ENCODE assay signal across 11 cellular contexts in genomic region chr2:196172976-196173375, GRCh38. TPM values are rescaled to one million over a fixed set of nuclear protein-coding genes. Genes with fewer than 3 reads are reported as not detected.
A peak's percentile ranks its signal among the peaks of the same experiment; 100 is the strongest.
DNase-seq lines count a peak whose midpoint lies in the region; ATAC-seq lines count a peak whose summit lies in the region.
"Had no signal": no experiment of that assay in that cellular context is flagged by ENCODE, and none has a peak within 500 bp of the region (broad histone marks: within the 10 kb centered on the region; RNA-seq: fewer than 3 reads in every experiment).

No MANE protein-coding gene starts in this region.

- no peaks in the 10 kb centered on the region for H3K4me1 ChIP-seq in mesendoderm (ENCODE audit: control insufficient read depth, low read depth, low read length)

- no peaks in the 10 kb centered on the region for H3K36me3 ChIP-seq in mesendoderm (ENCODE audit: control insufficient read depth, insufficient read depth, low read length)
- H3K36me3 ChIP-seq: cardiac muscle cell had no signal

- no peak overlapping the region for H3K56ac ChIP-seq in mesendoderm (ENCODE audit: low read length)

- H2BK120ac ChIP-seq in mesendoderm (ENCODE audit: low read depth, low read length) = no peak overlapping the region

- H3K4me3 Mint-ChIP-seq in stimulated activated naive CD8-positive, alpha-beta T cell treated with anti-CD3 and anti-CD28 coated beads, Interleukin-15, Interleukin-2, amounts not matched to agents 100 ng/mL and 50 ng/mL, for 24 hours = peak overlapping the region; percentile 86
- peak overlapping the region; percentile 67 for H3K4me3 Mint-ChIP-seq in activated CD4-positive, alpha-beta memory T cell treated with anti-CD3 and anti-CD28 coated beads, Interleukin-2, amount 10 ng/mL, durations not matched to agents 7 days and 5 days

- H3K4me1 Mint-ChIP-seq in stimulated activated naive CD8-positive, alpha-beta T cell treated with anti-CD3 and anti-CD28 coated beads, Interleukin-15, Interleukin-2, amounts not matched to agents 100 ng/mL and 50 ng/mL, for 24 hours (ENCODE audit: low read depth) = peaks cover 56% of the 10 kb centered on the region
- H3K4me1 Mint-ChIP-seq in activated CD4-positive, alpha-beta memory T cell treated with anti-CD3 and anti-CD28 coated beads, Interleukin-2, amount 10 ng/mL, durations not matched to agents 7 days and 5 days = peaks cover 50% of the 10 kb centered on the region

- CTCF ChIA-PET in activated CD4-positive, alpha-beta memory T cell treated with anti-CD3 and anti-CD28 coated beads, Interleukin-2, amount 10 ng/mL, durations not matched to agents 7 days and 5 days (lab: Charles Lee) = interaction anchor here (0.8 to 1.0 kb wide), 2 partner anchors 57 to 103 kb away, joined by 3 read pairs; no protein-coding TSS in a partner anchor

- DNase-seq in stimulated activated naive CD8-positive, alpha-beta T cell treated with anti-CD3 and anti-CD28 coated beads, Interleukin-15, Interleukin-2, amounts not matched to agents 100 U/mL and 50 U/mL, for 24 hours = no peak
- DNase-seq in activated CD4-positive, alpha-beta memory T cell treated with anti-CD3 and anti-CD28 coated beads, Interleukin-2, amount 10 ng/mL, durations not matched to agents 7 days and 5 days = no peak
- peak; percentile 29 for DNase-seq in mesendoderm
- DNase-seq in COLO668 (lab: John Stamatoyannopoulos, UW; ENCODE audit: unreplicated experiment) = no peak
- no peak for DNase-seq in NCI-H2227 (lab: John Stamatoyannopoulos, UW; ENCODE audit: unreplicated experiment)
- no peak for DNase-seq in GM19238 (ENCODE audit: insufficient read length, low spot score)
- no peak for DNase-seq in H4 (ENCODE audit: low spot score)
- DNase-seq: trophoblast cell had no signal

- H3K27me3 ChIP-seq in mesendoderm (ENCODE audit: insufficient read depth, low read length, poor library complexity) = no peaks in the 10 kb centered on the region

- H3K27me3 Mint-ChIP-seq in stimulated activated naive CD8-positive, alpha-beta T cell treated with anti-CD3 and anti-CD28 coated beads, Interleukin-15, Interleukin-2, amounts not matched to agents 100 ng/mL and 50 ng/mL, for 24 hours = no peaks in the 10 kb centered on the region
- no peaks in the 10 kb centered on the region for H3K27me3 Mint-ChIP-seq in activated CD4-positive, alpha-beta memory T cell treated with anti-CD3 and anti-CD28 coated beads, Interleukin-2, amount 10 ng/mL, durations not matched to agents 7 days and 5 days

- H3K27ac Mint-ChIP-seq in stimulated activated naive CD8-positive, alpha-beta T cell treated with anti-CD3 and anti-CD28 coated beads, Interleukin-15, Interleukin-2, amounts not matched to agents 100 ng/mL and 50 ng/mL, for 24 hours = peak overlapping the region; percentile 82
- H3K27ac Mint-ChIP-seq in activated CD4-positive, alpha-beta memory T cell treated with anti-CD3 and anti-CD28 coated beads, Interleukin-2, amount 10 ng/mL, durations not matched to agents 7 days and 5 days = peak overlapping the region; percentile 54
- H3K27ac Mint-ChIP-seq: progenitor cell of endocrine pancreas had no signal

- ATAC-seq in stimulated activated naive CD8-positive, alpha-beta T cell treated with anti-CD3 and anti-CD28 coated beads, Interleukin-15, Interleukin-2, amounts not matched to agents 100 U/mL and 50 U/mL, for 24 hours = no peak

- no peak overlapping the region for H2AK5ac ChIP-seq in mesendoderm (ENCODE audit: low read length)

- H3K9ac ChIP-seq in mesendoderm (ENCODE audit: low read length) = no peak overlapping the region

- H4K8ac ChIP-seq in mesendoderm (ENCODE audit: low read depth, low read length) = no peak overlapping the region

- H3K27ac ChIP-seq in mesendoderm (ENCODE audit: low read depth, low read length) = no peak overlapping the region
- H3K27ac ChIP-seq: cardiac muscle cell had no signal

- H2BK15ac ChIP-seq in mesendoderm (replicated peaks; ENCODE audit: low read depth) = no peak overlapping the region

- H3K18ac ChIP-seq in mesendoderm (ENCODE audit: low read length) = no peak overlapping the region

- peaks cover 9% of the 10 kb centered on the region for H3K79me2 ChIP-seq in mesendoderm (ENCODE audit: control insufficient read depth, insufficient read depth, low read length)

- H3K23ac ChIP-seq in mesendoderm (ENCODE audit: low read length) = no peak overlapping the region

- POLR2A ChIA-PET in activated CD4-positive, alpha-beta memory T cell treated with anti-CD3 and anti-CD28 coated beads, Interleukin-2, amount 10 ng/mL, durations not matched to agents 7 days and 5 days (lab: Charles Lee) = interaction anchor here (1.0 to 11.0 kb wide), 9 partner anchors 10 to 103 kb away, joined by 3 to 383 read pairs (median 56); no protein-coding TSS in a partner anchor

- no peak overlapping the region for H4K5ac ChIP-seq in mesendoderm (ENCODE audit: low read length)

- no peak overlapping the region for H3K4me2 ChIP-seq in mesendoderm (ENCODE audit: low read length)

- WGBS in mesendoderm (ENCODE audit: extremely low coverage, insufficient coverage, low lambda C conversion rate) = no CpG with 5 or more reads among the region's 1 CpG

- peaks cover 30% of the 10 kb centered on the region for H3K36me3 Mint-ChIP-seq in stimulated activated naive CD8-positive, alpha-beta T cell treated with anti-CD3 and anti-CD28 coated beads, Interleukin-15, Interleukin-2, amounts not matched to agents 100 ng/mL and 50 ng/mL, for 24 hours (ENCODE audit: low read depth)
- peaks cover 53% of the 10 kb centered on the region for H3K36me3 Mint-ChIP-seq in activated CD4-positive, alpha-beta memory T cell treated with anti-CD3 and anti-CD28 coated beads, Interleukin-2, amount 10 ng/mL, durations not matched to agents 7 days and 5 days (ENCODE audit: low read depth)

- no peak overlapping the region for H3K4ac ChIP-seq in mesendoderm (ENCODE audit: low read depth, low read length)

- no peaks in the 10 kb centered on the region for H3K9me3 Mint-ChIP-seq in stimulated activated naive CD8-positive, alpha-beta T cell treated with anti-CD3 and anti-CD28 coated beads, Interleukin-15, Interleukin-2, amounts not matched to agents 100 ng/mL and 50 ng/mL, for 24 hours
- H3K9me3 Mint-ChIP-seq in activated CD4-positive, alpha-beta memory T cell treated with anti-CD3 and anti-CD28 coated beads, Interleukin-2, amount 10 ng/mL, durations not matched to agents 7 days and 5 days = no peaks in the 10 kb centered on the region

- H3K4me3 ChIP-seq in mesendoderm (ENCODE audit: low read length) = no peak overlapping the region
- H3K4me3 ChIP-seq: cardiac muscle cell had no signal

- H2BK5ac ChIP-seq in mesendoderm (ENCODE audit: low read length) = no peak overlapping the region

- peaks cover 2% of the 10 kb centered on the region for H3K79me1 ChIP-seq in mesendoderm (ENCODE audit: low read length)

RNA-seq across cellular contexts. Expression of gene STK17B, which starts 1.6 kb away (rescaled TPM):
- 100 to 1,000 TPM; 365 to 367 TPM for total RNA-seq in activated CD4-positive, alpha-beta memory T cell treated with anti-CD3 and anti-CD28 coated beads, Interleukin-2, amount 10 ng/mL, durations not matched to agents 7 days and 5 days
- polyA plus RNA-seq in mesendoderm (2013, experiment 1 of 2) = 5.2 TPM
- polyA plus RNA-seq in mesendoderm (2013, experiment 2 of 2) = 5.8 TPM
- 15.9 and 19.8 TPM in 2 replicates for total RNA-seq in H4 (2014; rRNA removed; shearing (Covaris generic))

Comparison
In these comparisons a context has a peak if more than half of its experiments do, and no peak if none do; other contexts are left out.
1. RNA of gene STK17B, which starts 1.6 kb away (total RNA-seq): 365 to 367 TPM in activated CD4-positive, alpha-beta memory T cell treated with anti-CD3 and anti-CD28 coated beads, Interleukin-2, amount 10 ng/mL, durations not matched to agents 7 days and 5 days; 15.9 to 19.8 TPM in H4; every median in the first group is over 10 times any median in the second.